Comparison of ENCODE assay signal across 1 cellular context in genomic region chr2:213125646-213126347, GRCh38.
TF ChIP-seq lines count a peak whose summit lies in the region.

No MANE protein-coding gene starts in this region.

TF ChIP-seq in GM12878, 131 proteins besides CTCF, POLR2A, EP300 and RAD21 (continued from another document):
- TF ChIP-seq CUX1 (IDR thresholded peaks at IDR 0.05; ENCODE audit: insufficient replicate concordance, low read depth, low read length) (no peak), ZBTB33 (IDR thresholded peaks at IDR 0.05) (no peak), ZNF622 (IDR thresholded peaks at IDR 0.05) (no peak), NR2C2 (IDR thresholded peaks at IDR 0.05; ENCODE audit: borderline replicate concordance, control insufficient read depth, insufficient read length, low read depth) (no peak), CEBPB (IDR thresholded peaks at IDR 0.05; ENCODE audit: borderline replicate concordance in 1 of 2, low read depth in 2 of 2, low read length in 2 of 2) (no peak), RELA (IDR thresholded peaks at IDR 0.05; ENCODE audit: borderline replicate concordance, partially characterized antibody) (no peak), CBX3 (IDR thresholded peaks at IDR 0.05; ENCODE audit: borderline replicate concordance, low read depth) (no peak), NR2C1 (IDR thresholded peaks at IDR 0.05) (no peak), ZNF687 (IDR thresholded peaks at IDR 0.05) (no peak), MTA2 (IDR thresholded peaks at IDR 0.05; ENCODE audit: low read depth) (no peak), BRCA1 (IDR thresholded peaks at IDR 0.05; ENCODE audit: low read depth, low read length) (no peak)
